ENCODE assay signal across 25 cellular contexts in the genomic region with DNA sequence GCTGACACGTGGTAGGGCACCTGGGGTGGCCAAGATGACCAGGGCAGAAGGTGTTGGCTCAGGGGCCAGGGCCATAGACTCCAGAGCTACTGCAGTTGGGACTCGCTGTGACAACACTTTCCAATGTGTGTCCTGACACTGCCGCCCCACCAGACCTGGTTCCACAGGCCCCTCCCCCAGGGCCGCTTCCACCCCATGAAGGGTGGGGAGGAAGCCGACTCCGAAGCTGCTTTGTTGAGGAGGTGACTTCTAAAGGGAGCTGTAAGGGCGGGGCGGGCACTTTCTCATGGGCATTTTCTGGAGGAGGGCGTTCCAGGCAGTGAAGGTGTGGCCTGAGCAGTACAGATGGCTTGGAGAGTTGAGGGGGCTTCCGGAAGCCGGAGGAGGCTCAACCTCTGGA. TPM values are rescaled to one million over a fixed set of nuclear protein-coding genes. Genes with fewer than 3 reads are reported as not detected.
DNase-seq lines count a peak whose midpoint lies in the region; ATAC-seq and TF ChIP-seq lines count a peak whose summit lies in the region.
"Had no signal": no experiment of that assay in that cellular context is flagged by ENCODE, and none has a peak within 500 bp of the region (broad histone marks: within the 10 kb centered on the region; RNA-seq: fewer than 3 reads in every experiment).

No MANE protein-coding gene starts in this region.

- H3K36me3 ChIP-seq in H7 (replicated peaks; ENCODE audit: control insufficient read depth, insufficient read depth, low read length) (no peaks in the 10 kb centered on the region), osteoblast (ENCODE audit: insufficient read depth, low read length) (no peaks in the 10 kb centered on the region)
- H3K36me3 ChIP-seq: BLaER1 treated with 17β-estradiol and CSF1 and Interleukin-3, amounts not matched to agents 10 nM and 100 nM had no signal

- no peak overlapping the region for H3K27ac ChIP-seq in osteoblast (ENCODE audit: low read depth, low read length)
- H3K27ac ChIP-seq: 22Rv1; A549; BLaER1 treated with 17β-estradiol and CSF1 and Interleukin-3, amounts not matched to agents 10 nM and 100 nM; C4-2B had no signal

- H3K4me3 ChIP-seq in H7 (ENCODE audit: insufficient read depth, low read depth, low read length) (no peak overlapping the region), osteoblast (ENCODE audit: insufficient read depth, low read length) (no peak overlapping the region)
- H3K4me3 ChIP-seq: A549; BLaER1 treated with 17β-estradiol and CSF1 and Interleukin-3, amounts not matched to agents 10 nM and 100 nM; GM12878 had no signal

- no peak for ATAC-seq in GM21447 (IDR thresholded peaks at IDR 0.05; ENCODE audit: unreplicated experiment)
- ATAC-seq: A549, GM12878 had no signal

- no peaks in the 10 kb centered on the region for H3K79me2 ChIP-seq in osteoblast (ENCODE audit: insufficient read depth, low read length)

- no peak overlapping the region for H3K4me2 ChIP-seq in osteoblast (ENCODE audit: insufficient read depth, low read length)
- H3K4me2 ChIP-seq: A549; BLaER1 treated with 17β-estradiol and CSF1 and Interleukin-3, amounts not matched to agents 10 nM and 100 nM had no signal

- peak; percentile 50 for DNase-seq in H7
- DNase-seq in HT-29 (ENCODE audit: low spot score) = peak; percentile 26
- peak; percentile 76 for DNase-seq in osteoblast (ENCODE audit: insufficient read length, low spot score, missing footprints)
- DNase-seq in HCEC 1CT = no peak
- DNase-seq: AML-193; CD4-positive, alpha-beta T cell; CD8-positive, alpha-beta memory T cell; COR-L47; DMS 273 treated with DMSO at 0.1 percent for 48 hours; DMS153; DMS53; DMS79; DND-41; EL; GDM1 had no signal

- H3K9me3 ChIP-seq in osteoblast (ENCODE audit: low read depth, low read length) = no peaks in the 10 kb centered on the region
- H3K9me3 ChIP-seq: A549 had no signal

- H3K27me3 ChIP-seq in H7 (ENCODE audit: control insufficient read depth, insufficient read depth, low read length) = peaks cover 33% of the 10 kb centered on the region
- peaks cover 39% of the 10 kb centered on the region for H3K27me3 ChIP-seq in osteoblast (ENCODE audit: insufficient read depth, low read length)

- no peaks in the 10 kb centered on the region for H3K4me1 ChIP-seq in osteoblast (ENCODE audit: insufficient read depth, low read length)

- TF ChIP-seq CTCF in osteoblast (IDR thresholded peaks at IDR 0.05; ENCODE audit: extremely low read depth, low read depth, low read length) = no peak

- H2AFZ ChIP-seq in osteoblast (ENCODE audit: low read length) = no peak overlapping the region

- no peaks in the 10 kb centered on the region for H4K20me1 ChIP-seq in osteoblast (ENCODE audit: insufficient read depth, low read length)

RNA-seq across cellular contexts. Expression of a gene that starts 6.3 kb away (rescaled TPM):
- 0.15 TPM in 1 of 2 replicates, not detected in the other for total RNA-seq in H7 (2014; rRNA removed; shearing (Covaris generic))
- total RNA-seq in HT-29 (2014; rRNA removed; shearing (Covaris generic)) = 0.41 TPM in 1 of 2 replicates, not detected in the other
- total RNA-seq in osteoblast = not detected in 2 replicates
- total RNA-seq: A172; B cell; CD4-positive, alpha-beta T cell; CD8-positive, alpha-beta memory T cell; Daoy; G401; GM12878 had no signal

RNA-seq across cellular contexts. Expression of a gene that starts 37.8 kb away (rescaled TPM):
- 11.8 and 15.9 TPM in 2 replicates for total RNA-seq in H7 (2014; rRNA removed; shearing (Covaris generic))
- total RNA-seq in HT-29 (2014; rRNA removed; shearing (Covaris generic)) = not detected in 2 replicates
- not detected in 2 replicates for total RNA-seq in osteoblast
- total RNA-seq: A172; B cell; CD4-positive, alpha-beta T cell; CD8-positive, alpha-beta memory T cell; Daoy; G401; GM12878 had no signal

Comparison
In these comparisons a context has a peak if more than half of its experiments do, and no peak if none do; other contexts are left out.
1. RNA of a gene that starts 37.8 kb away (total RNA-seq): 11.8 to 15.9 TPM in H7; not detected in HT-29 and not detected in osteoblast; every median in the first group is over 10 times any median in the second.